1 cellular context compared by ENCODE assay signal in genomic region chr10:72309290-72310240, GRCh38.
TF ChIP-seq lines count a peak whose summit lies in the region.

No MANE protein-coding gene starts in this region.

TF ChIP-seq in GM23338, 12 proteins besides CTCF, POLR2A, EP300 and RAD21 (continued from another document):
- TF ChIP-seq ZNF462 (CRISPR knock-in tag; IDR thresholded peaks at IDR 0.05) (no peak), ZNF114 (CRISPR knock-in tag; IDR thresholded peaks at IDR 0.05) (no peak), EZH2phosphoT487 (IDR thresholded peaks at IDR 0.05; ENCODE audit: unreplicated experiment) (no peak), ZNF331 (CRISPR knock-in tag; IDR thresholded peaks at IDR 0.05; ENCODE audit: low read depth) (no peak)
